In the genomic region with DNA sequence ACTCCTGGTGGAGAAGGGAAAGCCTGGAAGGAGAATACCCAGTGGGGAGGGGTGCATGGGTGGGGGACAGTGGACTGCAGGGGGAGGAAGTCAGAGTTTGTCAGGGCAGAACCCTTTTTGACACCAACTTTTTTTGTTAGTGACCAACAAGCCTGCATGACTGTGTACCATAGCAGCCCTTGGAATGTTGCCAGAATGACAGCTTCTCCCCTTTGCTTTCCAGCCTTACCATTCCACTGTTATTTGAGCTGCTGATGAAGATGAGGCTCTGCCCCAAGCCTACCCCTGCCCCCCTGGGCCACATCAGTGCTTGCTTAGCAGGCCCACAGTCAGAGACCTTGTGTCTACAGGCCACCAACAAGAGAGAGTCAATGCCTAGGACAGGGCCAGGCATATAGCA, we compare ENCODE assay signal across 17 cellular contexts.
"Had no signal": no experiment of that assay in that cellular context is flagged by ENCODE, and none has a peak within 500 bp of the region (broad histone marks: within the 10 kb centered on the region; RNA-seq: fewer than 3 reads in every experiment).

No MANE protein-coding gene starts in this region.

- H3K4me3 ChIP-seq: esophagus muscularis mucosa, hepatocyte, lung, sigmoid colon, stomach, testis, upper lobe of left lung had no signal

- H3K4me3 Mint-ChIP-seq: activated CD8-positive, alpha-beta T cell treated with anti-CD3 and anti-CD28 coated beads for 36 hours; activated T-cell treated with anti-CD3 and anti-CD28 coated beads, Interleukin-2, amount 50 U/mL, for 4 hours; neural crest cell; WTC11 had no signal

- H3K4me1 ChIP-seq: esophagus muscularis mucosa, parathyroid adenoma, sigmoid colon, stomach, testis, upper lobe of left lung had no signal

- H3K27me3 ChIP-seq: esophagus muscularis mucosa, hepatocyte, sigmoid colon, stomach, testis, upper lobe of left lung had no signal

- DNase-seq: activated CD4-positive, alpha-beta T cell treated with anti-CD3 and anti-CD28 coated beads for 4 hours; activated CD8-positive, alpha-beta T cell treated with anti-CD3 and anti-CD28 coated beads for 36 hours; activated effector memory CD4-positive, alpha-beta T cell treated with Interleukin-2 at 50 U/mL for 16 hours; activated naive CD4-positive, alpha-beta T cell treated with anti-CD3 and anti-CD28 coated beads, Interleukin-2, amount 50 U/mL, for 16 hours; activated T-cell treated with anti-CD3 and anti-CD28 coated beads, Interleukin-2, amount 50 U/mL, for 4 hours; midbrain; sigmoid colon; stimulated activated CD4-positive, alpha-beta T cell treated with anti-CD3 and anti-CD28 coated beads, Interleukin-1b, Interleukin-23, amount 100 ng/mL, for 48 hours; stomach; testis; upper lobe of left lung had no signal

- H3K27ac Mint-ChIP-seq: activated CD8-positive, alpha-beta T cell treated with anti-CD3 and anti-CD28 coated beads for 36 hours; WTC11 had no signal

- H3K36me3 ChIP-seq: upper lobe of left lung had no signal

- H3K9me3 ChIP-seq: sigmoid colon, testis, upper lobe of left lung had no signal

- H3K9ac ChIP-seq: parathyroid adenoma had no signal

- H3K27ac ChIP-seq: esophagus muscularis mucosa, hepatocyte, parathyroid adenoma, sigmoid colon, stomach, testis, upper lobe of left lung had no signal

- ATAC-seq: activated CD8-positive, alpha-beta T cell treated with anti-CD3 and anti-CD28 coated beads for 36 hours; activated T-cell treated with anti-CD3 and anti-CD28 coated beads, Interleukin-2, amount 50 U/mL, for 4 hours; WTC11 had no signal

- H3K9me3 Mint-ChIP-seq: activated CD8-positive, alpha-beta T cell treated with anti-CD3 and anti-CD28 coated beads for 36 hours; neural crest cell; WTC11 had no signal

- H3K4me1 Mint-ChIP-seq: neural crest cell, WTC11 had no signal

- H3K27me3 Mint-ChIP-seq: activated CD8-positive, alpha-beta T cell treated with anti-CD3 and anti-CD28 coated beads for 36 hours had no signal

- H3K36me3 Mint-ChIP-seq: WTC11 had no signal
